8 cellular contexts compared by ENCODE assay signal in the genomic region with DNA sequence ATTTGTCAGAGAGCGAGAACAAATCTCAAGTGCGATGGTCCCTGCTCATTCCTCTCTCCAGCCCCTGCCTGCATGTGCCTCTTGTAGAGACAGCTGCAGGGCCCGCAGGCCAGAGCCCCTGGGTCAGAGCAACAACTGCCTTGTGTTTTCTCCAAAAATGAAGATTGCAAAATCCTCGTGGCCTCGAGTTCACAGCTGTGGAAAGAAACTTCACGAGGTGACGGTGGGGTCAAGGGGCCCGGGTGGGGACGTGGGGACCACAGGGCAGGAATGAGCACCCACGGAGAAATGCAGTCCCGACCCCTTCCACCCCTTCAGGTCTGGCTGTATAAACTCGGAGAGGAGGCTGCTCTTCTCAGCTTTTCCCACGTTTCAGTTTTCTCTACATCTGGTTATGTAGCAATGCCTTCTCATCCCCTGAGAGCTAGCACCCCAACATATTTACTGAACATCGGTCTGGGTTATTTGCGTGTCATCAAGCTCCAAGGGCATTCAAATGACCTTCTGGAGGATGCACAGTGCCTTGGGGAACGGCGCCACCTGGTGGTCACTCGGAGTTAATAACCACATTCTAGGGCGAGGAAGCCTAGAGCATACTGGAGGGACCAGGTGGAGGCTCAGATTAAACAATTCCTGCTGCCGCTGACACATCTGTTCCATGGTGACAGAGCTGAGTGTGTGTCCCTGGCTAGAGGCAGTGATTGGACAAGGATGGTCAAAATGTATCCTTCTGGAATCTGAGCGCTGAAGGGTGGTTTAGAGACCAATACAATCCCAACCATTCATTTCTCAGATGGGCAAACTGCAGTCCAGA.
A peak's percentile ranks its signal among the peaks of the same experiment; 100 is the strongest.
DNase-seq lines count a peak whose midpoint lies in the region; ATAC-seq and TF ChIP-seq lines count a peak whose summit lies in the region.

No MANE protein-coding gene starts in this region.

- no peak overlapping the region for H3K4me3 ChIP-seq in epithelial cell of proximal tubule (ENCODE audit: low read depth, low read length)

- peak; percentile 93 for ATAC-seq in GM19452 (IDR thresholded peaks at IDR 0.05; ENCODE audit: unreplicated experiment)
- ATAC-seq in HG03565 (IDR thresholded peaks at IDR 0.05; ENCODE audit: unreplicated experiment): peak; percentile 97

- TF ChIP-seq CTCF in epithelial cell of proximal tubule (conservative IDR thresholded peaks at IDR 0.05; ENCODE audit: low read depth, low read length): peak; percentile 91

- DNase-seq in COLO829 (ENCODE audit: low spot score) (peak; percentile 75), NOMO-1 (lab: John Stamatoyannopoulos, UW; ENCODE audit: unreplicated experiment in 2 of 2) (peak; percentile 55 to 76), epithelial cell of proximal tubule (ENCODE audit: low read depth) (no peak), mucosa of gallbladder (ENCODE audit: low spot score) (peak; percentile 69)
- peak; percentile 4 for DNase-seq in activated CD8-positive, alpha-beta memory T cell treated with anti-CD3 and anti-CD28 coated beads, Interleukin-2, amount 50 U/mL, for 1 hour (ENCODE audit: extremely low read depth)
- peak; percentile 26 for DNase-seq in stimulated activated CD8-positive, alpha-beta memory T cell treated with anti-CD3 and anti-CD28 coated beads, Interleukin-7, amount 100 ng/mL, for 24 hours (ENCODE audit: low read depth)
